24 cellular contexts compared by ENCODE assay signal in genomic region chr3:144522461-144522860, GRCh38.
"Had no signal": no experiment of that assay in that cellular context is flagged by ENCODE, and none has a peak within 500 bp of the region (broad histone marks: within the 10 kb centered on the region; RNA-seq: fewer than 3 reads in every experiment).

No MANE protein-coding gene starts in this region.

- H3K27ac ChIP-seq: colonic mucosa, coronary artery, dorsolateral prefrontal cortex, epithelial cell of prostate, esophagus muscularis mucosa, esophagus squamous epithelium, foreskin keratinocyte, gastrocnemius medialis, gastroesophageal sphincter, heart left ventricle, heart right ventricle had no signal

- H3K4me3 ChIP-seq: colonic mucosa, coronary artery, dorsolateral prefrontal cortex, esophagus muscularis mucosa, esophagus squamous epithelium, gastrocnemius medialis, gastroesophageal sphincter, heart left ventricle, heart right ventricle had no signal

- DNase-seq: colonic mucosa; cortex of kidney; dermis blood vessel endothelial cell; dorsolateral prefrontal cortex; effector CD4-positive, alpha-beta T cell; effector CD8-positive, alpha-beta T cell; effector memory CD4-positive, alpha-beta T cell; effector memory CD8-positive, alpha-beta T cell; endodermal cell; erythroblast; esophagus squamous epithelium; foreskin fibroblast; foreskin keratinocyte; foreskin melanocyte; gastrocnemius medialis; glutamatergic neuron; head of caudate nucleus; heart left ventricle; heart right ventricle had no signal

- ATAC-seq: effector memory CD8-positive, alpha-beta T cell; esophagus mucosa; foreskin keratinocyte; gastrocnemius medialis; gastroesophageal sphincter; heart left ventricle; heart right ventricle had no signal

- H3K36me3 ChIP-seq: colonic mucosa, esophagus muscularis mucosa, esophagus squamous epithelium, gastrocnemius medialis, gastroesophageal sphincter, heart left ventricle, heart right ventricle had no signal

- H3K9me3 ChIP-seq: colonic mucosa, esophagus muscularis mucosa, esophagus squamous epithelium, gastrocnemius medialis, gastroesophageal sphincter had no signal

- H3K27me3 ChIP-seq: colonic mucosa, dorsolateral prefrontal cortex, esophagus muscularis mucosa, esophagus squamous epithelium, gastrocnemius medialis, gastroesophageal sphincter, heart left ventricle, heart right ventricle had no signal

- H3K4me1 ChIP-seq: colonic mucosa, esophagus muscularis mucosa, esophagus squamous epithelium, foreskin keratinocyte, gastrocnemius medialis, gastroesophageal sphincter, heart left ventricle, heart right ventricle had no signal
